21 cellular contexts compared by ENCODE assay signal in genomic region chr11:70108250-70108649, GRCh38. TPM values are rescaled to one million over a fixed set of nuclear protein-coding genes. Genes with fewer than 3 reads are reported as not detected.
DNase-seq lines count a peak whose midpoint lies in the region; ATAC-seq, FAIRE-seq and TF ChIP-seq lines count a peak whose summit lies in the region.
"Had no signal": no experiment of that assay in that cellular context is flagged by ENCODE, and none has a peak within 500 bp of the region (broad histone marks: within the 10 kb centered on the region; RNA-seq: fewer than 3 reads in every experiment).

No MANE protein-coding gene starts in this region.

- H3K4me2 ChIP-seq in A549: no peak overlapping the region

- whole genome bisulfite sequencing in A549 (ENCODE audit: missing lambda C conversion rate): 46% methylated on average over 11 of the region's 11 CpGs
- WGBS in stomach, 5 donors: 69 to 80% (median 79%) methylated on average over 10 to 11 of the region's 11 CpGs
- 76% methylated on average over 11 of the region's 11 CpGs for WGBS in esophagus muscularis mucosa

- ATAC-seq in A549 (peak; percentile 10 to 15; a peak in 2 of 6 replicates), HG02970 (IDR thresholded peaks at IDR 0.05; ENCODE audit: low FRiP score, unreplicated experiment) (no peak)
- ATAC-seq: CD8-positive, alpha-beta T cell; heart left ventricle; natural killer cell treated with Interleukin-12 subunit alpha and Interleukin-12 subunit beta and Interleukin-15 and Interleukin-18, amount 100 ng/mL, for 72 hours; stimulated activated naive CD8-positive, alpha-beta T cell treated with anti-CD3 and anti-CD28 coated beads, Interleukin-15, Interleukin-2, amounts not matched to agents 100 U/mL and 50 U/mL, for 24 hours had no signal

- TF ChIP-seq POLR2A in A549 (IDR thresholded peaks at IDR 0.05; ENCODE audit: low read length) (no peak), stomach (IDR thresholded peaks at IDR 0.05) (no peak), esophagus muscularis mucosa (IDR thresholded peaks at IDR 0.05; ENCODE audit: low read depth) (no peak)

- H3K27ac Mint-ChIP-seq in HFFc6 (no peak overlapping the region), nephron (peak overlapping the region; percentile 74 to 89 (median 86))
- H3K27ac Mint-ChIP-seq: CD8-positive, alpha-beta T cell; natural killer cell treated with Interleukin-12 subunit alpha and Interleukin-12 subunit beta and Interleukin-15 and Interleukin-18, amount 100 ng/mL, for 72 hours had no signal

- H3K36me3 ChIP-seq in stomach (no peaks in the 10 kb centered on the region), esophagus muscularis mucosa (no peaks in the 10 kb centered on the region)
- H3K36me3 ChIP-seq: colonic mucosa had no signal

- DNase-seq in A549 (ENCODE audit: low read depth in 1 of 2, low spot score in 1 of 2): no peak
- DNase-seq in HFFc6: peak; percentile 33
- no peak for DNase-seq in stomach
- DNase-seq in NCI-H2107 treated with DMSO at 0.1 percent for 48 hours (lab: John Stamatoyannopoulos, UW; ENCODE audit: unreplicated experiment): no peak
- no peak for DNase-seq in esophagus muscularis mucosa (ENCODE audit: extremely low spot score)
- DNase-seq: 8988T; activated CD4-positive, CD25-positive, alpha-beta regulatory T cell; amniotic stem cell; CD8-positive, alpha-beta T cell; colonic mucosa; heart left ventricle; NCI-H187; SHP77 treated with DMSO at 0.1 percent for 48 hours; stimulated activated naive CD8-positive, alpha-beta T cell treated with anti-CD3 and anti-CD28 coated beads, Interleukin-15, Interleukin-2, amounts not matched to agents 100 U/mL and 50 U/mL, for 24 hours; T-helper 2 cell had no signal

- H3K9me3 ChIP-seq in A549: no peaks in the 10 kb centered on the region
- no peaks in the 10 kb centered on the region for H3K9me3 ChIP-seq in stomach
- H3K9me3 ChIP-seq in esophagus muscularis mucosa: no peaks in the 10 kb centered on the region
- H3K9me3 ChIP-seq: colonic mucosa, heart left ventricle had no signal

- H3K27me3 ChIP-seq in stomach (no peaks in the 10 kb centered on the region), esophagus muscularis mucosa (peaks cover 0 to 3% (median 0%) of the 10 kb centered on the region in 4 donors)
- H3K27me3 ChIP-seq: colonic mucosa, heart left ventricle had no signal

- TF ChIP-seq EP300 in A549 (IDR thresholded peaks at IDR 0.05) (no peak), stomach (IDR thresholded peaks at IDR 0.05) (no peak), esophagus muscularis mucosa (IDR thresholded peaks at IDR 0.05) (no peak)

- H3K4me3 ChIP-seq in A549 (no peak overlapping the region), stomach (no peak overlapping the region), esophagus muscularis mucosa (no peak overlapping the region)
- H3K4me3 ChIP-seq: colonic mucosa, heart left ventricle had no signal

- no peak for TF ChIP-seq RAD21 in A549 (conservative IDR thresholded peaks at IDR 0.05 in 1 of 2, IDR thresholded peaks at IDR 0.05 in 1 of 2)

- no peaks in the 10 kb centered on the region for H3K9me3 Mint-ChIP-seq in HFFc6
- H3K9me3 Mint-ChIP-seq in nephron: no peaks in the 10 kb centered on the region
- H3K9me3 Mint-ChIP-seq: CD8-positive, alpha-beta T cell; natural killer cell treated with Interleukin-12 subunit alpha and Interleukin-12 subunit beta and Interleukin-15 and Interleukin-18, amount 100 ng/mL, for 72 hours had no signal

- peaks cover 23% of the 10 kb centered on the region for H3K4me1 Mint-ChIP-seq in HFFc6 (ENCODE audit: low read depth)
- peaks cover 74% of the 10 kb centered on the region for H3K4me1 Mint-ChIP-seq in nephron

- H3K27me3 Mint-ChIP-seq in HFFc6 (ENCODE audit: insufficient read depth) (peaks cover 59% of the 10 kb centered on the region), nephron (ENCODE audit: low read depth) (peaks cover 39% of the 10 kb centered on the region)

- intact Hi-C loops in stomach (cut with DNase I; ENCODE audit: low total_unique reads) (no loop called here), esophagus muscularis mucosa (cut with DNase I) (no loop called here)

- POLR2A ChIA-PET in A549 (lab: Yijun Ruan, JAX): no interaction called here

- CTCF ChIA-PET in A549 (lab: Yijun Ruan, JAX): interaction anchor here (0.8 kb wide), 1 partner anchor 198 kb away, joined by 3 read pairs; no protein-coding TSS in a partner anchor

- H3K4me3 Mint-ChIP-seq in HFFc6 (no peak overlapping the region), nephron (peak overlapping the region in 2 of 3 experiments; percentile 13 to 53)
- H3K4me3 Mint-ChIP-seq: CD8-positive, alpha-beta T cell; natural killer cell treated with Interleukin-12 subunit alpha and Interleukin-12 subunit beta and Interleukin-15 and Interleukin-18, amount 100 ng/mL, for 72 hours had no signal

- TF ChIP-seq CTCF in A549 (IDR thresholded peaks at IDR 0.05): no peak
- no peak for TF ChIP-seq CTCF in HFFc6 (IDR thresholded peaks at IDR 0.05)
- no peak for TF ChIP-seq CTCF in nephron (IDR thresholded peaks at IDR 0.05; ENCODE audit: unreplicated experiment in 3 of 3)
- no peak for TF ChIP-seq CTCF in stomach (IDR thresholded peaks at IDR 0.05)
- no peak for TF ChIP-seq CTCF in esophagus muscularis mucosa (IDR thresholded peaks at IDR 0.05)

- H3K36me3 Mint-ChIP-seq in HFFc6 (ENCODE audit: low read depth): peaks cover 5% of the 10 kb centered on the region; the same call in 1 of the 2 replicates
- H3K36me3 Mint-ChIP-seq in nephron (ENCODE audit: low read depth): no peaks in the 10 kb centered on the region
- H3K36me3 Mint-ChIP-seq: CD8-positive, alpha-beta T cell; natural killer cell treated with Interleukin-12 subunit alpha and Interleukin-12 subunit beta and Interleukin-15 and Interleukin-18, amount 100 ng/mL, for 72 hours had no signal

- H3K27ac ChIP-seq in A549: peak overlapping the region in 1 of 2 experiments; percentile 30; a peak in 1 of 6 replicates
- H3K27ac ChIP-seq in stomach: peak overlapping the region in 1 of 5 donors; percentile 20
- H3K27ac ChIP-seq in esophagus muscularis mucosa (replicated peaks in 1 of 4): peak overlapping the region in 1 of 4 donors; percentile 19
- H3K27ac ChIP-seq: colonic mucosa had no signal

- H3K4me1 ChIP-seq in A549 (peaks cover 4% of the 10 kb centered on the region; the same call in 1 of the 3 replicates), stomach (peaks cover 0 to 20% (median 8%) of the 10 kb centered on the region in 4 donors), esophagus muscularis mucosa (peaks cover 7 to 29% (median 10%) of the 10 kb centered on the region in 4 donors)
- H3K4me1 ChIP-seq: colonic mucosa had no signal

- no peak for FAIRE-seq in A549 (lab: Jason Lieb, UNC)
- peak; percentile 89 for FAIRE-seq in endometrium (lab: Jason Lieb, UNC)
- FAIRE-seq: endothelial cell of umbilical vein, keratinocyte had no signal

TF ChIP-seq in A549, 52 proteins besides CTCF, POLR2A, EP300 and RAD21:
- TF ChIP-seq FOSL2 (IDR thresholded peaks at IDR 0.05): no peak
- TF ChIP-seq FOSL2 (CRISPR knock-in tag; IDR thresholded peaks at IDR 0.05): no peak
- TF ChIP-seq RNF2 (IDR thresholded peaks at IDR 0.05; ENCODE audit: borderline replicate concordance, low read depth): no peak
TF ChIP-seq in A549: peak in this region for 0.

RNA-seq across cellular contexts. Expression of gene ANO1, which starts 30.1 kb away (rescaled TPM):
- polyA plus RNA-seq in A549 (2011; rRNA removed) (0.44 and 0.54 TPM in 2 replicates), A549 (2017; fragmentation: RNase III; extraction: RNeasy Plus Mini Kit Qiagen cat#74134 plus additional on column Dnase treatment) (0.27 to 0.49 TPM (median 0.45 TPM) in 3 replicates), stomach (1 to 10 TPM; 1.8 to 5.6 (median 4.3) TPM)
- 0.28 and 0.41 TPM in 2 replicates for polyA plus RNA-seq in A549 (2012; cell fraction: cytosol; rRNA removed)
- polyA plus RNA-seq in A549 (2012; cell fraction: nucleus; rRNA removed): 0.58 and 0.80 TPM in 2 replicates
- polyA minus RNA-seq in A549 (2011; rRNA and poly(A)+ RNA removed): 0.08 and 0.68 TPM in 2 replicates
- not detected for total RNA-seq in HFFc6 (2021; fragmentation: NEBNext Ultra II Directional; extraction: Animal tissue kit (Norgen Biotek cat#: 25700))
- total RNA-seq in stomach (10 to 100 TPM in 4 of 5 donors, 1 to 10 TPM in 1; 5.2 to 69.6 (median 32.7) TPM), esophagus muscularis mucosa (100 to 1,000 TPM in 1 of 4 donors, 10 to 100 TPM in 3; 25.3 to 107 (median 48.8) TPM)
- total RNA-seq: CD8-positive, alpha-beta T cell; natural killer cell treated with Interleukin-12 subunit alpha and Interleukin-12 subunit beta and Interleukin-15 and Interleukin-18, amount 100 ng/mL, for 72 hours had no signal

Comparison
In these comparisons a context has a peak if more than half of its experiments do, and no peak if none do; other contexts are left out.
1. RNA of gene ANO1, which starts 30.1 kb away (total RNA-seq): 25.3 to 107 TPM in esophagus muscularis mucosa and 5.2 to 69.6 TPM in stomach; not detected in HFFc6; every median in the first group is over 4 times any median in the second.